ENCODE assay signal across 13 cellular contexts in genomic region chr9:31908891-31909480, GRCh38.
DNase-seq lines count a peak whose midpoint lies in the region; ATAC-seq, FAIRE-seq and TF ChIP-seq lines count a peak whose summit lies in the region.
"Had no signal": no experiment of that assay in that cellular context is flagged by ENCODE, and none has a peak within 500 bp of the region (broad histone marks: within the 10 kb centered on the region; RNA-seq: fewer than 3 reads in every experiment).

No MANE protein-coding gene starts in this region.

- no peak overlapping the region for H3K27ac Mint-ChIP-seq in WTC11

- H2AFZ ChIP-seq in HepG2 (ENCODE audit: low read length): no peak overlapping the region

- no peak overlapping the region for H3K27ac ChIP-seq in HepG2 (ENCODE audit: extremely low read length, insufficient read depth, low read length)

- H3K36me3 ChIP-seq in HepG2 (replicated peaks in 1 of 2; ENCODE audit: control insufficient read depth in 1 of 2, insufficient read depth in 2 of 2, low read length in 2 of 2): no peaks in the 10 kb centered on the region

- intact Hi-C loops in HepG2 (cut with micrococcal nuclease; ENCODE audit: unreplicated experiment): no loop called here

- in situ Hi-C loops in SK-MEL-5 (cut with HindIII; ENCODE audit: low pct_unique_long_range_greater_than_20kb, low sequenced_read_pairs) (no loop called here), HepG2 (cut with HindIII; ENCODE audit: extremely low pct_ligation_motif_present, low pct_unique_long_range_greater_than_20kb) (no loop called here)

- H3K9me3 Mint-ChIP-seq in WTC11: peaks cover 21% of the 10 kb centered on the region

- no TSS peak for BruUV-seq in HepG2 (replicated peaks; lab: Mats Ljungman, UMichigan)

- POLR2A ChIA-PET in HepG2 (lab: Yijun Ruan, JAX) (no interaction called here), WTC11 (lab: Charles Lee) (no interaction called here)

- peaks cover 12% of the 10 kb centered on the region for H3K4me1 Mint-ChIP-seq in WTC11

- H3K9me3 ChIP-seq in HepG2 (ENCODE audit: low read length): no peaks in the 10 kb centered on the region

- no peak overlapping the region for H3K4me3 ChIP-seq in HepG2 (replicated peaks in 1 of 3; ENCODE audit: insufficient read depth in 1 of 3, low read depth in 2 of 3, low read length in 3 of 3)

- ATAC-seq in GM18517 (IDR thresholded peaks at IDR 0.05; ENCODE audit: unreplicated experiment): peak; percentile 47
- ATAC-seq in HG03045 (IDR thresholded peaks at IDR 0.05; ENCODE audit: unreplicated experiment): peak; percentile 46
- ATAC-seq in HepG2: no peak
- no peak for ATAC-seq in WTC11
- no peak for ATAC-seq in HG03108 (IDR thresholded peaks at IDR 0.05; ENCODE audit: unreplicated experiment)
- ATAC-seq: left cardiac atrium had no signal

- DNase-seq in A172 (ENCODE audit: low spot score): peak; percentile 8
- peak; percentile 77 for DNase-seq in SK-MEL-5 (ENCODE audit: low read depth, low spot score)
- no peak for DNase-seq in HepG2 (ENCODE audit: low spot score)
- DNase-seq in NCI-H526 (lab: John Stamatoyannopoulos, UW): no peak
- no peak for DNase-seq in WTC11 (ENCODE audit: low spot score)
- DNase-seq: CD8-positive, alpha-beta memory T cell; left cardiac atrium; NCI-H2171 treated with DMSO at 0.1 percent for 48 hours; occipital lobe; stimulated activated CD4-positive, alpha-beta T cell treated with anti-CD3 and anti-CD28 coated beads, Interleukin-2, amount 100 ng/mL, for 48 hours had no signal

- no peak overlapping the region for H3K9ac ChIP-seq in HepG2 (ENCODE audit: insufficient read depth, low read depth, low read length)

- no peaks in the 10 kb centered on the region for H3K27me3 ChIP-seq in HepG2 (ENCODE audit: control insufficient read depth in 1 of 2, insufficient read depth in 2 of 2, low read length in 2 of 2)

- TF ChIP-seq EP300 in HepG2 (IDR thresholded peaks at IDR 0.05; ENCODE audit: low read depth in 2 of 2, low read length in 2 of 2) (no peak), HepG2 (CRISPR knock-in tag; IDR thresholded peaks at IDR 0.05; ENCODE audit: borderline replicate concordance) (no peak)

- TF ChIP-seq CTCF in HepG2 (CRISPR knock-in tag; IDR thresholded peaks at IDR 0.05): no peak
- TF ChIP-seq CTCF in WTC11 (IDR thresholded peaks at IDR 0.05): no peak

- H3K79me2 ChIP-seq in HepG2 (ENCODE audit: insufficient read depth, low read length): peaks cover 20% of the 10 kb centered on the region

- no peaks in the 10 kb centered on the region for H3K27me3 Mint-ChIP-seq in WTC11 (ENCODE audit: low read depth)
- H3K27me3 Mint-ChIP-seq: CD8-positive, alpha-beta memory T cell had no signal

- TF ChIP-seq RAD21 in HepG2 (CRISPR knock-in tag; IDR thresholded peaks at IDR 0.05): no peak

- H3K4me1 ChIP-seq in HepG2 (ENCODE audit: insufficient read depth, low read length): peaks cover 12% of the 10 kb centered on the region

- WGBS in HepG2 (ENCODE audit: low lambda C conversion rate): 97% methylated on average over 11 of the region's 11 CpGs

- no peak for FAIRE-seq in HepG2 (lab: Jason Lieb, UNC)

- no peak overlapping the region for H3K4me2 ChIP-seq in HepG2 (ENCODE audit: low read depth, low read length)

- H3K36me3 Mint-ChIP-seq in WTC11: peaks cover 10% of the 10 kb centered on the region
- H3K36me3 Mint-ChIP-seq: CD8-positive, alpha-beta memory T cell had no signal

- CTCF ChIA-PET in HepG2 (lab: Yijun Ruan, JAX; ENCODE audit: low intra/inter-chr PET ratio, low total read pairs): no interaction called here
- CTCF ChIA-PET in WTC11 (lab: Charles Lee): no interaction called here

- H3K4me3 Mint-ChIP-seq in WTC11: no peak overlapping the region

- H4K20me1 ChIP-seq in HepG2 (ENCODE audit: insufficient read depth, low read length): peaks cover 4% of the 10 kb centered on the region; the same call in 1 of the 2 replicates

- no peak for TF ChIP-seq POLR2A in HepG2 (IDR thresholded peaks at IDR 0.05; ENCODE audit: insufficient read depth in 1 of 2, low read depth in 2 of 2, low read length in 2 of 2)

TF ChIP-seq in HepG2, 621 proteins besides CTCF, POLR2A, EP300 and RAD21 (continues in another document):
- TF ChIP-seq THAP7 (CRISPR knock-in tag; IDR thresholded peaks at IDR 0.05) (no peak), ZNF30 (CRISPR knock-in tag; IDR thresholded peaks at IDR 0.05) (no peak), E2F2 (CRISPR knock-in tag; IDR thresholded peaks at IDR 0.05; ENCODE audit: borderline replicate concordance) (no peak), TOPORS (CRISPR knock-in tag; IDR thresholded peaks at IDR 0.05) (no peak), MIER3 (CRISPR knock-in tag; IDR thresholded peaks at IDR 0.05; ENCODE audit: borderline replicate concordance) (no peak), TERF1 (CRISPR knock-in tag; IDR thresholded peaks at IDR 0.05) (no peak), DNMT1 (CRISPR knock-in tag; IDR thresholded peaks at IDR 0.05) (no peak), DNMT3B (CRISPR knock-in tag; conservative IDR thresholded peaks at IDR 0.05) (no peak), ZBTB21 (CRISPR knock-in tag; IDR thresholded peaks at IDR 0.05) (no peak), NR2C2 (CRISPR knock-in tag; IDR thresholded peaks at IDR 0.05; ENCODE audit: borderline replicate concordance) (no peak), KLF16 (CRISPR knock-in tag; IDR thresholded peaks at IDR 0.05) (no peak), SALL2 (CRISPR knock-in tag; IDR thresholded peaks at IDR 0.05) (no peak)

TF ChIP-seq in WTC11, 78 proteins besides CTCF, POLR2A, EP300 and RAD21:
- TF ChIP-seq RORB (CRISPR knock-in tag; IDR thresholded peaks at IDR 0.05) (no peak), NR1H2 (CRISPR knock-in tag; IDR thresholded peaks at IDR 0.05) (no peak), ETV6 (CRISPR knock-in tag; IDR thresholded peaks at IDR 0.05) (no peak), GRHL2 (CRISPR knock-in tag; IDR thresholded peaks at IDR 0.05; ENCODE audit: insufficient replicate concordance, severe bottlenecking) (no peak), GTF2I (CRISPR knock-in tag; conservative IDR thresholded peaks at IDR 0.05) (no peak), MAX (CRISPR knock-in tag; IDR thresholded peaks at IDR 0.05) (no peak), ZNF281 (CRISPR knock-in tag; IDR thresholded peaks at IDR 0.05) (no peak), CBFB (CRISPR knock-in tag; IDR thresholded peaks at IDR 0.05; ENCODE audit: low read depth) (no peak), ZNF423 (CRISPR knock-in tag; IDR thresholded peaks at IDR 0.05) (no peak)
TF ChIP-seq in WTC11: peak in this region for 0.

Comparison
In these comparisons a context has a peak if more than half of its experiments do, and no peak if none do; other contexts are left out.
1. DNase-seq: peak in A172 (single experiment) and SK-MEL-5 (single experiment); none in HepG2 (single experiment), NCI-H526 (0 of 2) and WTC11 (single experiment).
2. ATAC-seq: peak in GM18517 (single experiment) and HG03045 (single experiment); none in HepG2 (single experiment), WTC11 (single experiment) and HG03108 (single experiment).